1 cellular context compared by ENCODE assay signal in the genomic region with DNA sequence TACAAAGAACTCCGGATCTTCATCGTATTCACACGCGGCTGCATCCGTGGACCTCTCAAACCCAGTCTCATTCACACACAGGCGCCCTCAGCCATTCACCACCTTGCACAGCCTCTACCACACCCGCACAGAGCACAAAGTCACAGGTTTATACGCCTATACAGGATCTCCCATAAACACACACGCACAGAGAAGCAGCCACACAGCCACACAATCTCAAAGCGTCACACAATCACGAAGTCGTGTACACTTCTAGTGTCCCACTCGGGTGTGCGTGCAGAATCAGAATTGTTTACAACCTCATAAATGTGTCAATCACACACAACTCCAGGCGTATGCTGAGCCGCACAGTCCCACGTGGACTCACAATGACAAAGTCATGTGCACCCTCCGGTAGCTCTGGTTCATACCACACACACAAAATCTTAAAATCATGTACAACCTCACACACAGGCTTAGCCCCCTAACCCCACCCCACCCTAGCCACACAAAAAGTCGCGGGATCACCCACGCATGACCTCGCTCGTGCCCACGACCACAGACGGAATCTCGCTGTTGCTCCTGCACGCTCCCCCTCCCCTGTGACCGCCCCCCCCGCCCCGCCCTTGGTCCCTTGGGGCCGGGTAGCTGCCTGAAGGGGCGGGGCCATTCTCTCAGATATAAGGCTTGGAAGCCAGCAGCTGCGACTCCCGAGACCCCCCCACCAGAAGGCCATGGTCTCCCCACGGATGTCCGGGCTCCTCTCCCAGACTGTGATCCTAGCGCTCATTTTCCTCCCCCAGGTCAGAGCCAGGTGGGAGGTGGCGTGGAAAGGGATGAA.
TF ChIP-seq lines count a peak whose summit lies in the region.

DLL3 (plus strand) TSS at position 686 of the 820 bp plus-strand sequence; CDS start at position 714, 28 bp downstream.

TF ChIP-seq in K562, 482 proteins besides CTCF, POLR2A, EP300 and RAD21 (continued from another document and continues in another):
- TF ChIP-seq BHLHE40 (IDR thresholded peaks at IDR 0.05; ENCODE audit: low read length): peak; percentile 25; the same call in 1 of the 2 replicates
- TF ChIP-seq HES1 (IDR thresholded peaks at IDR 0.05; ENCODE audit: low read depth): no peak
- no peak for TF ChIP-seq ZNF311 (CRISPR knock-in tag; IDR thresholded peaks at IDR 0.05)
- 0 out of 2 replicates have a peak, but pooled peaks have one; percentile 0 for TF ChIP-seq CXXC5 (CRISPR knock-in tag; IDR thresholded peaks at IDR 0.05)
- no peak for TF ChIP-seq KLF13 (tag; IDR thresholded peaks at IDR 0.05; ENCODE audit: borderline replicate concordance, low read depth)
- TF ChIP-seq, protein P1, sequence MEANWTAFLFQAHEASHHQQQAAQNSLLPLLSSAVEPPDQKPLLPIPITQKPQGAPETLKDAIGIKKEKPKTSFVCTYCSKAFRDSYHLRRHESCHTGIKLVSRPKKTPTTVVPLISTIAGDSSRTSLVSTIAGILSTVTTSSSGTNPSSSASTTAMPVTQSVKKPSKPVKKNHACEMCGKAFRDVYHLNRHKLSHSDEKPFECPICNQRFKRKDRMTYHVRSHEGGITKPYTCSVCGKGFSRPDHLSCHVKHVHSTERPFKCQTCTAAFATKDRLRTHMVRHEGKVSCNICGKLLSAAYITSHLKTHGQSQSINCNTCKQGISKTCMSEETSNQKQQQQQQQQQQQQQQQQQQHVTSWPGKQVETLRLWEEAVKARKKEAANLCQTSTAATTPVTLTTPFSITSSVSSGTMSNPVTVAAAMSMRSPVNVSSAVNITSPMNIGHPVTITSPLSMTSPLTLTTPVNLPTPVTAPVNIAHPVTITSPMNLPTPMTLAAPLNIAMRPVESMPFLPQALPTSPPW (CRISPR knock-in tag; IDR thresholded peaks at IDR 0.05): peak; percentile 41; the same call in 1 of the 2 replicates
- TF ChIP-seq TSHZ1 (CRISPR knock-in tag; IDR thresholded peaks at IDR 0.05): no peak
- TF ChIP-seq ZNF764 (CRISPR knock-in tag; IDR thresholded peaks at IDR 0.05; ENCODE audit: low read depth): no peak
- TF ChIP-seq, protein P2, sequence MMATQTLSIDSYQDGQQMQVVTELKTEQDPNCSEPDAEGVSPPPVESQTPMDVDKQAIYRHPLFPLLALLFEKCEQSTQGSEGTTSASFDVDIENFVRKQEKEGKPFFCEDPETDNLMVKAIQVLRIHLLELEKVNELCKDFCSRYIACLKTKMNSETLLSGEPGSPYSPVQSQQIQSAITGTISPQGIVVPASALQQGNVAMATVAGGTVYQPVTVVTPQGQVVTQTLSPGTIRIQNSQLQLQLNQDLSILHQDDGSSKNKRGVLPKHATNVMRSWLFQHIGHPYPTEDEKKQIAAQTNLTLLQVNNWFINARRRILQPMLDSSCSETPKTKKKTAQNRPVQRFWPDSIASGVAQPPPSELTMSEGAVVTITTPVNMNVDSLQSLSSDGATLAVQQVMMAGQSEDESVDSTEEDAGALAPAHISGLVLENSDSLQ (IDR thresholded peaks at IDR 0.05): peak; percentile 87
- TF ChIP-seq ZBTB40 (IDR thresholded peaks at IDR 0.05): 0 out of 2 replicates have a peak, but pooled peaks have one; percentile 48
- no peak for TF ChIP-seq ZBTB40 (CRISPR knock-in tag; IDR thresholded peaks at IDR 0.05)
- no peak for TF ChIP-seq ATF1 (CRISPR knock-in tag; IDR thresholded peaks at IDR 0.05)
- peak; percentile 44; the same call in 1 of the 2 replicates for TF ChIP-seq ATF1 (tag; IDR thresholded peaks at IDR 0.05)
- no peak for TF ChIP-seq KAT8 (IDR thresholded peaks at IDR 0.05; ENCODE audit: low read depth)
- TF ChIP-seq MYC (IDR thresholded peaks at IDR 0.05; ENCODE audit: low read depth, low read length): peak; percentile 57
- no peak for TF ChIP-seq MYC (CRISPR knock-in tag; IDR thresholded peaks at IDR 0.05; ENCODE audit: borderline replicate concordance, low read depth)
- no peak for TF ChIP-seq KDM4B (IDR thresholded peaks at IDR 0.05; ENCODE audit: borderline replicate concordance in 2 of 2, low read depth in 1 of 2)
- TF ChIP-seq L3MBTL2 (IDR thresholded peaks at IDR 0.05): 0 out of 2 replicates have a peak, but pooled peaks have one; percentile 43
- no peak for TF ChIP-seq ID3 (CRISPR knock-in tag; IDR thresholded peaks at IDR 0.05)
- TF ChIP-seq ID3 (tag; IDR thresholded peaks at IDR 0.05): no peak
- peak; percentile 73 for TF ChIP-seq MAX (CRISPR knock-in tag; IDR thresholded peaks at IDR 0.05)
- no peak for TF ChIP-seq BCL6 (CRISPR knock-in tag; IDR thresholded peaks at IDR 0.05)
- TF ChIP-seq MEIS2 (IDR thresholded peaks at IDR 0.05; ENCODE audit: partially characterized antibody): peak; percentile 67
- TF ChIP-seq MAFK (IDR thresholded peaks at IDR 0.05; ENCODE audit: low read length): no peak
- TF ChIP-seq, protein P3, sequence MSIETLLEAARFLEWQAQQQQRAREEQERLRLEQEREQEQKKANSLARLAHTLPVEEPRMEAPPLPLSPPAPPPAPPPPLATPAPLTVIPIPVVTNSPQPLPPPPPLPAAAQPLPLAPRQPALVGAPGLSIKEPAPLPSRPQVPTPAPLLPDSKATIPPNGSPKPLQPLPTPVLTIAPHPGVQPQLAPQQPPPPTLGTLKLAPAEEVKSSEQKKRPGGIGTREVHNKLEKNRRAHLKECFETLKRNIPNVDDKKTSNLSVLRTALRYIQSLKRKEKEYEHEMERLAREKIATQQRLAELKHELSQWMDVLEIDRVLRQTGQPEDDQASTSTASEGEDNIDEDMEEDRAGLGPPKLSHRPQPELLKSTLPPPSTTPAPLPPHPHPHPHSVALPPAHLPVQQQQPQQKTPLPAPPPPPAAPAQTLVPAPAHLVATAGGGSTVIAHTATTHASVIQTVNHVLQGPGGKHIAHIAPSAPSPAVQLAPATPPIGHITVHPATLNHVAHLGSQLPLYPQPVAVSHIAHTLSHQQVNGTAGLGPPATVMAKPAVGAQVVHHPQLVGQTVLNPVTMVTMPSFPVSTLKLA (conservative IDR thresholded peaks at IDR 0.05): peak; percentile 63 to 74
- TF ChIP-seq ZNF121 (CRISPR knock-in tag; conservative IDR thresholded peaks at IDR 0.05): no peak
- TF ChIP-seq, protein P4, sequence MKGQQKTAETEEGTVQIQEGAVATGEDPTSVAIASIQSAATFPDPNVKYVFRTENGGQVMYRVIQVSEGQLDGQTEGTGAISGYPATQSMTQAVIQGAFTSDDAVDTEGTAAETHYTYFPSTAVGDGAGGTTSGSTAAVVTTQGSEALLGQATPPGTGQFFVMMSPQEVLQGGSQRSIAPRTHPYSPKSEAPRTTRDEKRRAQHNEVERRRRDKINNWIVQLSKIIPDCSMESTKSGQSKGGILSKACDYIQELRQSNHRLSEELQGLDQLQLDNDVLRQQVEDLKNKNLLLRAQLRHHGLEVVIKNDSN (CRISPR knock-in tag; IDR thresholded peaks at IDR 0.05): peak; percentile 61
- TF ChIP-seq HMG20B (CRISPR knock-in tag; IDR thresholded peaks at IDR 0.05): no peak
- TF ChIP-seq ZKSCAN8 (CRISPR knock-in tag; IDR thresholded peaks at IDR 0.05): no peak
- TF ChIP-seq ZSCAN29 (IDR thresholded peaks at IDR 0.05): peak; percentile 25; the same call in 1 of the 2 replicates
- peak; percentile 77; the same call in 1 of the 2 replicates for TF ChIP-seq HDGF (IDR thresholded peaks at IDR 0.05)
- no peak for TF ChIP-seq NFATC3 (IDR thresholded peaks at IDR 0.05)
- TF ChIP-seq CTBP1 (IDR thresholded peaks at IDR 0.05; ENCODE audit: borderline replicate concordance): 0 out of 2 replicates have a peak, but pooled peaks have one; percentile 22
- 0 out of 4 replicates have a peak, but pooled peaks of 1 of the 2 experiments have one; percentile 29 for TF ChIP-seq FOXA3 (CRISPR knock-in tag; conservative IDR thresholded peaks at IDR 0.05 in 1 of 2, IDR thresholded peaks at IDR 0.05 in 1 of 2)
